7 cellular contexts compared by ENCODE assay signal in the genomic region with DNA sequence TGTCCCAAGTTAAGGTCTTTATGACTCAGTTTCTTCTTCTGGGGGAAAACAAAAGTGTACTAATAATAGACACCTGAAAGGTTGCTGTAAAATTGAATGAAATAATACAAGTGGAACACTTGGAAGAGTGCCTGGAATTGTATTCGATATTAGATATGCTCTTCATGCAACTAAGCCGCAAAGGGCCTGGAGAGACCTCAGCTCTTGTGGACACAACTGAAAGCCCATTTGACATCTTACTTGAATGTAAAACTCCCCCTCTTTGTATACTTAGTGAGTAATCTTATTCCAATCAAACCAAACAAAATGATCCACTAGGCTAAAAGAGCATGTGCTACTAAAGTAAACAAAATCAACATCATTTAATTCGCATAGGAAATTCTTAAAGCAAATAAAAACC. TPM values are rescaled to one million over a fixed set of nuclear protein-coding genes. Genes with fewer than 3 reads are reported as not detected.
A peak's percentile ranks its signal among the peaks of the same experiment; 100 is the strongest.
DNase-seq lines count a peak whose midpoint lies in the region; ATAC-seq and TF ChIP-seq lines count a peak whose summit lies in the region.

No MANE protein-coding gene starts in this region.

- no peaks in the 10 kb centered on the region for H3K9me3 Mint-ChIP-seq in endothelial cell (ENCODE audit: unreplicated experiment)

- peaks cover 16% of the 10 kb centered on the region; the same call in 1 of the 2 replicates for H3K79me2 ChIP-seq in OCI-LY7 (ENCODE audit: insufficient read depth, low read depth, low read length)

- H3K27ac Mint-ChIP-seq in endothelial cell (ENCODE audit: unreplicated experiment) = peak overlapping the region; percentile 68

- ATAC-seq in HG02938 (IDR thresholded peaks at IDR 0.05; ENCODE audit: unreplicated experiment) (no peak), GM19455 (IDR thresholded peaks at IDR 0.05; ENCODE audit: unreplicated experiment) (no peak)

- H3K27ac ChIP-seq in OCI-LY7 (ENCODE audit: low read depth, low read length, poor library complexity, severe bottlenecking) (no peak overlapping the region), sigmoid colon (peak overlapping the region in 3 of 4 donors; percentile 58 to 70 (median 66))

- CTCF ChIA-PET in OCI-LY7 (lab: Charles Lee; ENCODE audit: unreplicated experiment) = no interaction called here

- H3K4me2 ChIP-seq in OCI-LY7 (ENCODE audit: low read length) = peak overlapping the region; percentile 7; the same call in 1 of the 2 replicates

- 47 to 66% methylated on average over 3 of the region's 3 CpGs for WGBS in sigmoid colon, 2 donors

- no peak for TF ChIP-seq CTCF in HFF-Myc (IDR thresholded peaks at IDR 0.05; ENCODE audit: low read depth, low read length, missing control alignments)
- no peak for TF ChIP-seq CTCF in OCI-LY7 (conservative IDR thresholded peaks at IDR 0.05; ENCODE audit: low read length)
- no peak for TF ChIP-seq CTCF in endothelial cell (IDR thresholded peaks at IDR 0.05; ENCODE audit: unreplicated experiment)
- no peak for TF ChIP-seq CTCF in sigmoid colon (IDR thresholded peaks at IDR 0.05)

- TF ChIP-seq EP300 in sigmoid colon (IDR thresholded peaks at IDR 0.05) = no peak

- H3K9me3 ChIP-seq in OCI-LY7 (ENCODE audit: low read length) = no peaks in the 10 kb centered on the region
- H3K9me3 ChIP-seq in sigmoid colon = no peaks in the 10 kb centered on the region

- peak overlapping the region; percentile 99 for H2AFZ ChIP-seq in OCI-LY7 (ENCODE audit: low read length)

- no peaks in the 10 kb centered on the region for H3K9me2 ChIP-seq in OCI-LY7 (ENCODE audit: insufficient read depth, low read length)

- DNase-seq in HFF-Myc (ENCODE audit: extremely low read depth, low read depth) = no peak
- DNase-seq in OCI-LY7 (ENCODE audit: low spot score) = no peak
- no peak for DNase-seq in endothelial cell (ENCODE audit: low spot score)
- DNase-seq in sigmoid colon = no peak
- no peak for DNase-seq in NCI-H1436 treated with DMSO at 0.1 percent for 48 hours (lab: John Stamatoyannopoulos, UW)

- no TSS peak for BruUV-seq in OCI-LY7 (replicated peaks; lab: Mats Ljungman, UMichigan)

- intact Hi-C loops in OCI-LY7 (cut with micrococcal nuclease; ENCODE audit: unreplicated experiment) (no loop called here), sigmoid colon (cut with DNase I) (no loop called here)

- H3K4me3 Mint-ChIP-seq in endothelial cell (ENCODE audit: unreplicated experiment) = peak overlapping the region; percentile 70

- peak overlapping the region; percentile 57 for H3K4me3 ChIP-seq in HFF-Myc (replicated peaks; ENCODE audit: low read depth, low read length)
- peak overlapping the region; percentile 71 for H3K4me3 ChIP-seq in OCI-LY7 (ENCODE audit: low read depth, low read length, poor library complexity, severe bottlenecking)
- H3K4me3 ChIP-seq in sigmoid colon = peak overlapping the region in 1 of 4 donors; percentile 78

- no peaks in the 10 kb centered on the region for H3K36me3 Mint-ChIP-seq in endothelial cell (ENCODE audit: low read depth, unreplicated experiment)

- H3K36me3 ChIP-seq in OCI-LY7 (ENCODE audit: insufficient read depth, low read length) (no peaks in the 10 kb centered on the region), sigmoid colon (peaks cover 0 to 5% (median 0%) of the 10 kb centered on the region in 4 donors)

- H3K4me1 Mint-ChIP-seq in endothelial cell (ENCODE audit: unreplicated experiment) = peaks cover 5% of the 10 kb centered on the region

- H3K4me1 ChIP-seq in OCI-LY7 (ENCODE audit: insufficient read depth, low read length, poor library complexity, severe bottlenecking) = peaks cover 16% of the 10 kb centered on the region
- H3K4me1 ChIP-seq in sigmoid colon = peaks cover 0 to 12% (median 7%) of the 10 kb centered on the region in 4 donors

- no peaks in the 10 kb centered on the region for H4K20me1 ChIP-seq in OCI-LY7 (ENCODE audit: insufficient read depth, low read length)

- H3K27me3 ChIP-seq in sigmoid colon = no peaks in the 10 kb centered on the region

- H3K27me3 Mint-ChIP-seq in endothelial cell (ENCODE audit: unreplicated experiment) = no peaks in the 10 kb centered on the region

- no peak for TF ChIP-seq POLR2A in sigmoid colon (IDR thresholded peaks at IDR 0.05)

- POLR2A ChIA-PET in OCI-LY7 (lab: Charles Lee) = no interaction called here

RNA-seq across cellular contexts. Expression of a gene that starts 0.5 kb away (rescaled TPM):
- total RNA-seq in OCI-LY7 (2014; rRNA removed; shearing (Covaris generic)) = 3.2 and 5.4 TPM in 2 replicates
- total RNA-seq in OCI-LY7 (2022) (13.4 and 13.8 TPM in 2 replicates), endothelial cell (ENCODE audit: unreplicated experiment) (9.2 TPM), sigmoid colon (10 to 100 TPM in 3 of 4 donors, 1 to 10 TPM in 1; 9.7 to 17.1 (median 12.9) TPM)
- 1 to 10 TPM in 2 of 3 donors, under 1 TPM in 1; 0.69 to 2.3 (median 1.8) TPM for polyA plus RNA-seq in sigmoid colon
